Comparison of ENCODE assay signal across 1 cellular context in the genomic region with DNA sequence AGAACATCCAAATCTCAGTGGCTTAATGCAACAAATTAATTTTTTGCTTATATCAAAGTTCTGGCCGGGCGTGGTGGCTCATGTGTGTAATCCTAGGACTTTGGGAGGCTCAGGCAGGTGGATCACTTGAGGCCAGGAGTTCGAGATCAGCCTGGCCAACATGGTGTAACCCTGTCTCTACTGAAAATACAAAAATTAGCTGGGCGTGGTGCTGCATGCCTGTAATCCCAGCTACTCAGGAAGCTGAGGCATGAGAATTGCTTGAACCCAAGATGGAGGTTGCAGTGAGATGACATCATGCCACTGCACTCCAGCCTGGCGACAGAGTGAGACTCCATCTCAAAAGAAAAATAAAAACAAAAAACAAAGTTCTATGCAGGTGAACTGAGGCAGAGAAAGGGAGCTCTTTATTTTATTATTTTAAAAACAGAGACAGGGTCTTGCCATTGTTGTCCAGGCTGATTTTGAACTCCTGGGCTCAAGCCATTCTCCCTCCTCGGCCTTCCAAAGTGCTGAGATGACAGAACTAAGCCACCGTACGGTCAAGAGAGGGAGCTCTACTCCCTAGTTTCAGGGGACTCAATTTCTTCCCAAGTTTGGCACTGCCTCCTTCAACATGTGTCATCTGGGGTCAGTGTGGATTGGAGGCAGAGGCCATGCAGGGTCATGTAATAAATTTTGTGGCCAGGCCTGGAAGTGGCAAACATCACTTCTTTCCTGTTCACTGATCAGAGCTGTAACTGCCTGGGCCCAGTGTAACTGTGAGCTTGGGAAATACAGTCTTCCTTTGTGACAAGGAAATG.
TF ChIP-seq lines count a peak whose summit lies in the region.

No MANE protein-coding gene starts in this region.

TF ChIP-seq in HepG2, 621 proteins besides CTCF, POLR2A, EP300 and RAD21 (continues in another document):
- TF ChIP-seq ZNF678 (CRISPR knock-in tag; IDR thresholded peaks at IDR 0.05) (no peak), ZNF567 (CRISPR knock-in tag; IDR thresholded peaks at IDR 0.05; ENCODE audit: borderline replicate concordance) (no peak), SKI (IDR thresholded peaks at IDR 0.05; ENCODE audit: partially characterized antibody) (no peak), NCOR1 (IDR thresholded peaks at IDR 0.05; ENCODE audit: borderline replicate concordance, low read length) (no peak), ATF7 (IDR thresholded peaks at IDR 0.05) (0 out of 2 replicates have a peak, but pooled peaks have one; percentile 15), ATF7 (CRISPR knock-in tag; IDR thresholded peaks at IDR 0.05) (no peak), STAG1 (CRISPR knock-in tag; IDR thresholded peaks at IDR 0.05) (peak; percentile 70), ZMYM3 (CRISPR knock-in tag; IDR thresholded peaks at IDR 0.05) (no peak), ZNF775 (CRISPR knock-in tag; IDR thresholded peaks at IDR 0.05; ENCODE audit: borderline replicate concordance) (no peak), ZNF383 (CRISPR knock-in tag; IDR thresholded peaks at IDR 0.05; ENCODE audit: borderline replicate concordance) (no peak), ASH2L (IDR thresholded peaks at IDR 0.05; ENCODE audit: insufficient read length, low read depth, low read length) (no peak), ZBTB21 (CRISPR knock-in tag; IDR thresholded peaks at IDR 0.05) (no peak), ZNF773 (CRISPR knock-in tag; IDR thresholded peaks at IDR 0.05; ENCODE audit: borderline replicate concordance) (no peak), FOXA1 (IDR thresholded peaks at IDR 0.05) (no peak), FOXA1 (CRISPR knock-in tag; IDR thresholded peaks at IDR 0.05) (no peak), SAP130 (CRISPR knock-in tag; IDR thresholded peaks at IDR 0.05; ENCODE audit: low read depth) (no peak), GZF1 (CRISPR knock-in tag; IDR thresholded peaks at IDR 0.05) (no peak), CC2D1A (CRISPR knock-in tag; IDR thresholded peaks at IDR 0.05) (no peak), PAX8 (CRISPR knock-in tag; IDR thresholded peaks at IDR 0.05; ENCODE audit: borderline replicate concordance) (no peak), MTF2 (CRISPR knock-in tag; IDR thresholded peaks at IDR 0.05; ENCODE audit: borderline replicate concordance) (no peak), BRD4 (CRISPR knock-in tag; IDR thresholded peaks at IDR 0.05) (no peak), MAFF (IDR thresholded peaks at IDR 0.05; ENCODE audit: low read depth, low read length) (peak; percentile 89), PHB2 (IDR thresholded peaks at IDR 0.05; ENCODE audit: partially characterized antibody) (no peak), MAFG (CRISPR knock-in tag; IDR thresholded peaks at IDR 0.05) (peak; percentile 39; the same call in 1 of the 2 replicates), SP1 (IDR thresholded peaks at IDR 0.05) (no peak), SP1 (CRISPR knock-in tag; IDR thresholded peaks at IDR 0.05) (no peak), RXRB (CRISPR knock-in tag; IDR thresholded peaks at IDR 0.05; ENCODE audit: borderline replicate concordance) (0 out of 2 replicates have a peak, but pooled peaks have one; percentile 14), CAMTA2 (CRISPR knock-in tag; IDR thresholded peaks at IDR 0.05; ENCODE audit: borderline replicate concordance) (no peak), ZNF749 (CRISPR knock-in tag; IDR thresholded peaks at IDR 0.05; ENCODE audit: borderline replicate concordance) (no peak), ELF1 (CRISPR knock-in tag; IDR thresholded peaks at IDR 0.05) (no peak), RNF2 (conservative IDR thresholded peaks at IDR 0.05; ENCODE audit: low read depth) (no peak), RARA (CRISPR knock-in tag; IDR thresholded peaks at IDR 0.05) (no peak), ZNF839 (CRISPR knock-in tag; IDR thresholded peaks at IDR 0.05; ENCODE audit: borderline replicate concordance) (no peak), ZNF556 (CRISPR knock-in tag; IDR thresholded peaks at IDR 0.05; ENCODE audit: borderline replicate concordance) (no peak)
- TF ChIP-seq, protein P1, sequence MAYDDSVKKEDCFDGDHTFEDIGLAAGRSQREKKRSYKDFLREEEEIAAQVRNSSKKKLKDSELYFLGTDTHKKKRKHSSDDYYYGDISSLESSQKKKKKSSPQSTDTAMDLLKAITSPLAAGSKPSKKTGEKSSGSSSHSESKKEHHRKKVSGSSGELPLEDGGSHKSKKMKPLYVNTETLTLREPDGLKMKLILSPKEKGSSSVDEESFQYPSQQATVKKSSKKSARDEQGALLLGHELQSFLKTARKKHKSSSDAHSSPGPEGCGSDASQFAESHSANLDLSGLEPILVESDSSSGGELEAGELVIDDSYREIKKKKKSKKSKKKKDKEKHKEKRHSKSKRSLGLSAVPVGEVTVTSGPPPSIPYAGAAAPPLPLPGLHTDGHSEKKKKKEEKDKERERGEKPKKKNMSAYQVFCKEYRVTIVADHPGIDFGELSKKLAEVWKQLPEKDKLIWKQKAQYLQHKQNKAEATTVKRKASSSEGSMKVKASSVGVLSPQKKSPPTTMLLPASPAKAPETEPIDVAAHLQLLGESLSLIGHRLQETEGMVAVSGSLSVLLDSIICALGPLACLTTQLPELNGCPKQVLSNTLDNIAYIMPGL (CRISPR knock-in tag; IDR thresholded peaks at IDR 0.05; ENCODE audit: borderline replicate concordance in 1 of 2, low read depth in 1 of 2): 0 out of 4 replicates have a peak, but pooled peaks of 1 of the 2 experiments have one; percentile 18
- TF ChIP-seq, protein P2, sequence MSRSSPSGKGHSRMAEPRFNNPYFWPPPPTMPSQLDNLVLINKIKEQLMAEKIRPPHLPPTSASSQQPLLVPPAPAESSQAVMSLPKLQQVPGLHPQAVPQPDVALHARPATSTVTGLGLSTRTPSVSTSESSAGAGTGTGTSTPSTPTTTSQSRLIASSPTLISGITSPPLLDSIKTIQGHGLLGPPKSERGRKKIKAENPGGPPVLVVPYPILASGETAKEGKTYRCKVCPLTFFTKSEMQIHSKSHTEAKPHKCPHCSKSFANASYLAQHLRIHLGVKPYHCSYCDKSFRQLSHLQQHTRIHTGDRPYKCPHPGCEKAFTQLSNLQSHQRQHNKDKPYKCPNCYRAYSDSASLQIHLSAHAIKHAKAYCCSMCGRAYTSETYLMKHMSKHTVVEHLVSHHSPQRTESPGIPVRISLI (CRISPR knock-in tag; IDR thresholded peaks at IDR 0.05; ENCODE audit: borderline replicate concordance): no peak
- TF ChIP-seq, protein P3, sequence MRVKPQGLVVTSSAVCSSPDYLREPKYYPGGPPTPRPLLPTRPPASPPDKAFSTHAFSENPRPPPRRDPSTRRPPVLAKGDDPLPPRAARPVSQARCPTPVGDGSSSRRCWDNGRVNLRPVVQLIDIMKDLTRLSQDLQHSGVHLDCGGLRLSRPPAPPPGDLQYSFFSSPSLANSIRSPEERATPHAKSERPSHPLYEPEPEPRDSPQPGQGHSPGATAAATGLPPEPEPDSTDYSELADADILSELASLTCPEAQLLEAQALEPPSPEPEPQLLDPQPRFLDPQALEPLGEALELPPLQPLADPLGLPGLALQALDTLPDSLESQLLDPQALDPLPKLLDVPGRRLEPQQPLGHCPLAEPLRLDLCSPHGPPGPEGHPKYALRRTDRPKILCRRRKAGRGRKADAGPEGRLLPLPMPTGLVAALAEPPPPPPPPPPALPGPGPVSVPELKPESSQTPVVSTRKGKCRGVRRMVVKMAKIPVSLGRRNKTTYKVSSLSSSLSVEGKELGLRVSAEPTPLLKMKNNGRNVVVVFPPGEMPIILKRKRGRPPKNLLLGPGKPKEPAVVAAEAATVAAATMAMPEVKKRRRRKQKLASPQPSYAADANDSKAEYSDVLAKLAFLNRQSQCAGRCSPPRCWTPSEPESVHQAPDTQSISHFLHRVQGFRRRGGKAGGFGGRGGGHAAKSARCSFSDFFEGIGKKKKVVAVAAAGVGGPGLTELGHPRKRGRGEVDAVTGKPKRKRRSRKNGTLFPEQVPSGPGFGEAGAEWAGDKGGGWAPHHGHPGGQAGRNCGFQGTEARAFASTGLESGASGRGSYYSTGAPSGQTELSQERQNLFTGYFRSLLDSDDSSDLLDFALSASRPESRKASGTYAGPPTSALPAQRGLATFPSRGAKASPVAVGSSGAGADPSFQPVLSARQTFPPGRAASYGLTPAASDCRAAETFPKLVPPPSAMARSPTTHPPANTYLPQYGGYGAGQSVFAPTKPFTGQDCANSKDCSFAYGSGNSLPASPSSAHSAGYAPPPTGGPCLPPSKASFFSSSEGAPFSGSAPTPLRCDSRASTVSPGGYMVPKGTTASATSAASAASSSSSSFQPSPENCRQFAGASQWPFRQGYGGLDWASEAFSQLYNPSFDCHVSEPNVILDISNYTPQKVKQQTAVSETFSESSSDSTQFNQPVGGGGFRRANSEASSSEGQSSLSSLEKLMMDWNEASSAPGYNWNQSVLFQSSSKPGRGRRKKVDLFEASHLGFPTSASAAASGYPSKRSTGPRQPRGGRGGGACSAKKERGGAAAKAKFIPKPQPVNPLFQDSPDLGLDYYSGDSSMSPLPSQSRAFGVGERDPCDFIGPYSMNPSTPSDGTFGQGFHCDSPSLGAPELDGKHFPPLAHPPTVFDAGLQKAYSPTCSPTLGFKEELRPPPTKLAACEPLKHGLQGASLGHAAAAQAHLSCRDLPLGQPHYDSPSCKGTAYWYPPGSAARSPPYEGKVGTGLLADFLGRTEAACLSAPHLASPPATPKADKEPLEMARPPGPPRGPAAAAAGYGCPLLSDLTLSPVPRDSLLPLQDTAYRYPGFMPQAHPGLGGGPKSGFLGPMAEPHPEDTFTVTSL (CRISPR knock-in tag; IDR thresholded peaks at IDR 0.05; ENCODE audit: borderline replicate concordance): no peak
- TF ChIP-seq, protein P4, sequence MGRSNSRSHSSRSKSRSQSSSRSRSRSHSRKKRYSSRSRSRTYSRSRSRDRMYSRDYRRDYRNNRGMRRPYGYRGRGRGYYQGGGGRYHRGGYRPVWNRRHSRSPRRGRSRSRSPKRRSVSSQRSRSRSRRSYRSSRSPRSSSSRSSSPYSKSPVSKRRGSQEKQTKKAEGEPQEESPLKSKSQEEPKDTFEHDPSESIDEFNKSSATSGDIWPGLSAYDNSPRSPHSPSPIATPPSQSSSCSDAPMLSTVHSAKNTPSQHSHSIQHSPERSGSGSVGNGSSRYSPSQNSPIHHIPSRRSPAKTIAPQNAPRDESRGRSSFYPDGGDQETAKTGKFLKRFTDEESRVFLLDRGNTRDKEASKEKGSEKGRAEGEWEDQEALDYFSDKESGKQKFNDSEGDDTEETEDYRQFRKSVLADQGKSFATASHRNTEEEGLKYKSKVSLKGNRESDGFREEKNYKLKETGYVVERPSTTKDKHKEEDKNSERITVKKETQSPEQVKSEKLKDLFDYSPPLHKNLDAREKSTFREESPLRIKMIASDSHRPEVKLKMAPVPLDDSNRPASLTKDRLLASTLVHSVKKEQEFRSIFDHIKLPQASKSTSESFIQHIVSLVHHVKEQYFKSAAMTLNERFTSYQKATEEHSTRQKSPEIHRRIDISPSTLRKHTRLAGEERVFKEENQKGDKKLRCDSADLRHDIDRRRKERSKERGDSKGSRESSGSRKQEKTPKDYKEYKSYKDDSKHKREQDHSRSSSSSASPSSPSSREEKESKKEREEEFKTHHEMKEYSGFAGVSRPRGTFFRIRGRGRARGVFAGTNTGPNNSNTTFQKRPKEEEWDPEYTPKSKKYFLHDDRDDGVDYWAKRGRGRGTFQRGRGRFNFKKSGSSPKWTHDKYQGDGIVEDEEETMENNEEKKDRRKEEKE (IDR thresholded peaks at IDR 0.05): no peak
- TF ChIP-seq, protein P5, sequence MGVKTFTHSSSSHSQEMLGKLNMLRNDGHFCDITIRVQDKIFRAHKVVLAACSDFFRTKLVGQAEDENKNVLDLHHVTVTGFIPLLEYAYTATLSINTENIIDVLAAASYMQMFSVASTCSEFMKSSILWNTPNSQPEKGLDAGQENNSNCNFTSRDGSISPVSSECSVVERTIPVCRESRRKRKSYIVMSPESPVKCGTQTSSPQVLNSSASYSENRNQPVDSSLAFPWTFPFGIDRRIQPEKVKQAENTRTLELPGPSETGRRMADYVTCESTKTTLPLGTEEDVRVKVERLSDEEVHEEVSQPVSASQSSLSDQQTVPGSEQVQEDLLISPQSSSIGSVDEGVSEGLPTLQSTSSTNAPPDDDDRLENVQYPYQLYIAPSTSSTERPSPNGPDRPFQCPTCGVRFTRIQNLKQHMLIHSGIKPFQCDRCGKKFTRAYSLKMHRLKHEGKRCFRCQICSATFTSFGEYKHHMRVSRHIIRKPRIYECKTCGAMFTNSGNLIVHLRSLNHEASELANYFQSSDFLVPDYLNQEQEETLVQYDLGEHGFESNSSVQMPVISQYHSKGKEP (CRISPR knock-in tag; IDR thresholded peaks at IDR 0.05): no peak
- TF ChIP-seq, protein P6, sequence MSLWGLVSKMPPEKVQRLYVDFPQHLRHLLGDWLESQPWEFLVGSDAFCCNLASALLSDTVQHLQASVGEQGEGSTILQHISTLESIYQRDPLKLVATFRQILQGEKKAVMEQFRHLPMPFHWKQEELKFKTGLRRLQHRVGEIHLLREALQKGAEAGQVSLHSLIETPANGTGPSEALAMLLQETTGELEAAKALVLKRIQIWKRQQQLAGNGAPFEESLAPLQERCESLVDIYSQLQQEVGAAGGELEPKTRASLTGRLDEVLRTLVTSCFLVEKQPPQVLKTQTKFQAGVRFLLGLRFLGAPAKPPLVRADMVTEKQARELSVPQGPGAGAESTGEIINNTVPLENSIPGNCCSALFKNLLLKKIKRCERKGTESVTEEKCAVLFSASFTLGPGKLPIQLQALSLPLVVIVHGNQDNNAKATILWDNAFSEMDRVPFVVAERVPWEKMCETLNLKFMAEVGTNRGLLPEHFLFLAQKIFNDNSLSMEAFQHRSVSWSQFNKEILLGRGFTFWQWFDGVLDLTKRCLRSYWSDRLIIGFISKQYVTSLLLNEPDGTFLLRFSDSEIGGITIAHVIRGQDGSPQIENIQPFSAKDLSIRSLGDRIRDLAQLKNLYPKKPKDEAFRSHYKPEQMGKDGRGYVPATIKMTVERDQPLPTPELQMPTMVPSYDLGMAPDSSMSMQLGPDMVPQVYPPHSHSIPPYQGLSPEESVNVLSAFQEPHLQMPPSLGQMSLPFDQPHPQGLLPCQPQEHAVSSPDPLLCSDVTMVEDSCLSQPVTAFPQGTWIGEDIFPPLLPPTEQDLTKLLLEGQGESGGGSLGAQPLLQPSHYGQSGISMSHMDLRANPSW (CRISPR knock-in tag; IDR thresholded peaks at IDR 0.05; ENCODE audit: borderline replicate concordance): no peak
- TF ChIP-seq, protein P7, sequence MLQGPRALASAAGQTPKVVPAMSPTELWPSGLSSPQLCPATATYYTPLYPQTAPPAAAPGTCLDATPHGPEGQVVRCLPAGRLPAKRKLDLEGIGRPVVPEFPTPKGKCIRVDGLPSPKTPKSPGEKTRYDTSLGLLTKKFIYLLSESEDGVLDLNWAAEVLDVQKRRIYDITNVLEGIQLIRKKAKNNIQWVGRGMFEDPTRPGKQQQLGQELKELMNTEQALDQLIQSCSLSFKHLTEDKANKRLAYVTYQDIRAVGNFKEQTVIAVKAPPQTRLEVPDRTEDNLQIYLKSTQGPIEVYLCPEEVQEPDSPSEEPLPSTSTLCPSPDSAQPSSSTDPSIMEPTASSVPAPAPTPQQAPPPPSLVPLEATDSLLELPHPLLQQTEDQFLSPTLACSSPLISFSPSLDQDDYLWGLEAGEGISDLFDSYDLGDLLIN (CRISPR knock-in tag; IDR thresholded peaks at IDR 0.05; ENCODE audit: borderline replicate concordance): no peak
- TF ChIP-seq, protein P8, sequence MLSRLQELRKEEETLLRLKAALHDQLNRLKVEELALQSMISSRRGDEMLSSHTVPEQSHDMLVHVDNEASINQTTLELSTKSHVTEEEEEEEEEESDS (CRISPR knock-in tag; IDR thresholded peaks at IDR 0.05; ENCODE audit: borderline replicate concordance): no peak
